1 cellular context compared by ENCODE assay signal in genomic region chr2:27776696-27777095, GRCh38.
TF ChIP-seq lines count a peak whose summit lies in the region.

No MANE protein-coding gene starts in this region.

TF ChIP-seq in GM23338, 12 proteins besides CTCF, POLR2A, EP300 and RAD21 (continued from another document):
- no peak for TF ChIP-seq REST (IDR thresholded peaks at IDR 0.05; ENCODE audit: unreplicated experiment)
- TF ChIP-seq, protein P1, sequence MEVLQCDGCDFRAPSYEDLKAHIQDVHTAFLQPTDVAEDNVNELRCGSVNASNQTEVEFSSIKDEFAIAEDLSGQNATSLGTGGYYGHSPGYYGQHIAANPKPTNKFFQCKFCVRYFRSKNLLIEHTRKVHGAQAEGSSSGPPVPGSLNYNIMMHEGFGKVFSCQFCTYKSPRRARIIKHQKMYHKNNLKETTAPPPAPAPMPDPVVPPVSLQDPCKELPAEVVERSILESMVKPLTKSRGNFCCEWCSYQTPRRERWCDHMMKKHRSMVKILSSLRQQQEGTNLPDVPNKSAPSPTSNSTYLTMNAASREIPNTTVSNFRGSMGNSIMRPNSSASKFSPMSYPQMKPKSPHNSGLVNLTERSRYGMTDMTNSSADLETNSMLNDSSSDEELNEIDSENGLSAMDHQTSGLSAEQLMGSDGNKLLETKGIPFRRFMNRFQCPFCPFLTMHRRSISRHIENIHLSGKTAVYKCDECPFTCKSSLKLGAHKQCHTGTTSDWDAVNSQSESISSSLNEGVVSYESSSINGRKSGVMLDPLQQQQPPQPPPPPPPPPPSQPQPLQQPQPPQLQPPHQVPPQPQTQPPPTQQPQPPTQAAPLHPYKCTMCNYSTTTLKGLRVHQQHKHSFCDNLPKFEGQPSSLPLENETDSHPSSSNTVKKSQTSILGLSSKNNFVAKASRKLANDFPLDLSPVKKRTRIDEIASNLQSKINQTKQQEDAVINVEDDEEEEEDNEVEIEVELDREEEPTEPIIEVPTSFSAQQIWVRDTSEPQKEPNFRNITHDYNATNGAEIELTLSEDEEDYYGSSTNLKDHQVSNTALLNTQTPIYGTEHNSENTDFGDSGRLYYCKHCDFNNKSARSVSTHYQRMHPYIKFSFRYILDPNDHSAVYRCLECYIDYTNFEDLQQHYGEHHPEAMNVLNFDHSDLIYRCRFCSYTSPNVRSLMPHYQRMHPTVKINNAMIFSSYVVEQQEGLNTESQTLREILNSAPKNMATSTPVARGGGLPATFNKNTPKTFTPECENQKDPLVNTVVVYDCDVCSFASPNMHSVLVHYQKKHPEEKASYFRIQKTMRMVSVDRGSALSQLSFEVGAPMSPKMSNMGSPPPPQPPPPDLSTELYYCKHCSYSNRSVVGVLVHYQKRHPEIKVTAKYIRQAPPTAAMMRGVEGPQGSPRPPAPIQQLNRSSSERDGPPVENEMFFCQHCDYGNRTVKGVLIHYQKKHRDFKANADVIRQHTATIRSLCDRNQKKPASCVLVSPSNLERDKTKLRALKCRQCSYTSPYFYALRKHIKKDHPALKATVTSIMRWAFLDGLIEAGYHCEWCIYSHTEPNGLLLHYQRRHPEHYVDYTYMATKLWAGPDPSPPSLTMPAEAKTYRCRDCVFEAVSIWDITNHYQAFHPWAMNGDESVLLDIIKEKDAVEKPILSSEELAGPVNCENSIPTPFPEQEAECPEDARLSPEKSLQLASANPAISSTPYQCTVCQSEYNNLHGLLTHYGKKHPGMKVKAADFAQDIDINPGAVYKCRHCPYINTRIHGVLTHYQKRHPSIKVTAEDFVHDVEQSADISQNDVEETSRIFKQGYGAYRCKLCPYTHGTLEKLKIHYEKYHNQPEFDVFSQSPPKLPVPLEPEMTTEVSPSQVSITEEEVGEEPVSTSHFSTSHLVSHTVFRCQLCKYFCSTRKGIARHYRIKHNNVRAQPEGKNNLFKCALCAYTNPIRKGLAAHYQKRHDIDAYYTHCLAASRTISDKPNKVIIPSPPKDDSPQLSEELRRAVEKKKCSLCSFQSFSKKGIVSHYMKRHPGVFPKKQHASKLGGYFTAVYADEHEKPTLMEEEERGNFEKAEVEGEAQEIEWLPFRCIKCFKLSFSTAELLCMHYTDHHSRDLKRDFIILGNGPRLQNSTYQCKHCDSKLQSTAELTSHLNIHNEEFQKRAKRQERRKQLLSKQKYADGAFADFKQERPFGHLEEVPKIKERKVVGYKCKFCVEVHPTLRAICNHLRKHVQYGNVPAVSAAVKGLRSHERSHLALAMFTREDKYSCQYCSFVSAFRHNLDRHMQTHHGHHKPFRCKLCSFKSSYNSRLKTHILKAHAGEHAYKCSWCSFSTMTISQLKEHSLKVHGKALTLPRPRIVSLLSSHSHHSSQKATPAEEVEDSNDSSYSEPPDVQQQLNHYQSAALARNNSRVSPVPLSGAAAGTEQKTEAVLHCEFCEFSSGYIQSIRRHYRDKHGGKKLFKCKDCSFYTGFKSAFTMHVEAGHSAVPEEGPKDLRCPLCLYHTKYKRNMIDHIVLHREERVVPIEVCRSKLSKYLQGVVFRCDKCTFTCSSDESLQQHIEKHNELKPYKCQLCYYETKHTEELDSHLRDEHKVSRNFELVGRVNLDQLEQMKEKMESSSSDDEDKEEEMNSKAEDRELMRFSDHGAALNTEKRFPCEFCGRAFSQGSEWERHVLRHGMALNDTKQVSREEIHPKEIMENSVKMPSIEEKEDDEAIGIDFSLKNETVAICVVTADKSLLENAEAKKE (CRISPR knock-in tag; IDR thresholded peaks at IDR 0.05), result no peak
- no peak for TF ChIP-seq NANOG (IDR thresholded peaks at IDR 0.05; ENCODE audit: borderline replicate concordance)
- TF ChIP-seq EZH2phosphoT487 (IDR thresholded peaks at IDR 0.05; ENCODE audit: unreplicated experiment), result no peak
